Comparison of ENCODE assay signal across 10 cellular contexts in the genomic region with DNA sequence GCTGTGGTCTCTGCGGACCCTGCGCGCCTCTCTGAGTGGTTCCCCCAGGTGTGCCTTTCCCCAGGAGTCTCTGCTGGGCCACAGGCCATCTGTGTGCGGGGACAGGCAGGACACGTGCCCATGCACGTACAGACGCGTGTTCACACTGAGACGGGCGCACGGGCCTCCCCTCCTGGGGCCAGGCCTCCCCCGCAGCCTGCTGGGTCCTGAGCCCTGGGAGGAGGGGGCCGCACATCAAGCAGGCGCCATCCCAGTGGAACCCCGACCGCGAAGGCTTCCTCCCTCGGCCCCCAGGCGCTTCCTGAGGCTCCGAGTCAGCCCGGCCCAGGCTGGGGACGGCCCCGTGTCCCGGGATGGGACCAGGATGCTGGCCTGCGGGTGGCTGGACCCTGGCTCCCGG. TPM values are rescaled to one million over a fixed set of nuclear protein-coding genes. Genes with fewer than 3 reads are reported as not detected.
"Had no signal": no experiment of that assay in that cellular context is flagged by ENCODE, and none has a peak within 500 bp of the region (broad histone marks: within the 10 kb centered on the region; RNA-seq: fewer than 3 reads in every experiment).

No MANE protein-coding gene starts in this region.

- FAIRE-seq: HTR-8/SVneo had no signal

- H2AFZ ChIP-seq: GM23248 had no signal

- H3K9me3 ChIP-seq: HAP-1 had no signal

- H3K36me3 Mint-ChIP-seq: IgD-negative memory B cell had no signal

- H3K27me3 Mint-ChIP-seq: IgD-negative memory B cell had no signal

- H3K4me3 Mint-ChIP-seq: HFFc6, IgD-negative memory B cell had no signal

- H3K4me1 ChIP-seq: HAP-1 had no signal

- H3K27ac ChIP-seq: GM23248 had no signal

- H3K9me3 Mint-ChIP-seq: HFFc6, IgD-negative memory B cell had no signal

- DNase-seq: GM23248, GOT3, H7, HFFc6 had no signal

- H3K9ac ChIP-seq: GM23248 had no signal

- ATAC-seq: HCT116 had no signal

- H3K4me3 ChIP-seq: GM23248, HAP-1 had no signal

- H3K27ac Mint-ChIP-seq: HFFc6, IgD-negative memory B cell had no signal

RNA-seq across cellular contexts. Expression of a gene that starts 39.7 kb away (rescaled TPM):
- total RNA-seq: GM23248, H4, H7, HT-29 had no signal
- polyA plus RNA-seq: GM23248, IgD-negative memory B cell had no signal

RNA-seq across cellular contexts. Expression of a gene that starts 47.9 kb away (rescaled TPM):
- total RNA-seq: GM23248, H4, HFFc6, HT-29 had no signal
- polyA plus RNA-seq: GM23248, IgD-negative memory B cell had no signal
